34 cellular contexts compared by ENCODE assay signal in the genomic region with DNA sequence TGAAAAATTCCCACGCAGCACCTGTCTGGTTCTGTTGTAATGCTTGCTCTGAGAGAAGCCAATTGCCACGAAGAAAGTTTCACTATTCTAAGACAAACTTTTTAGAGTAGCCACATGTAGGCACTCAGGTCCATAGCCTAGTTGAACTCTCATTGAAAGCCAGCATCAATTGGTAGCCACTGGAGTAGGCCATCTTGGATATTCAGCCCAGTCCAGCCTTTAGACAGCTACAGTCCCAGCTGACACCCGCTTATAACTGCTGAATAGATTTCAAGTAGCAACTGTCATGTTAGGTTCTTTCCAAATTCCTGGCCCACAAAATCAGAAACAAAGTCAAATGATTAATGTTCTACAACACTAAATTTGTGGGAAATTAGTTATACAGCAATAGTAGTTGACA.
"Had no signal": no experiment of that assay in that cellular context is flagged by ENCODE, and none has a peak within 500 bp of the region (broad histone marks: within the 10 kb centered on the region; RNA-seq: fewer than 3 reads in every experiment).

No MANE protein-coding gene starts in this region.

- H3K9ac ChIP-seq: KMS-11 had no signal

- FAIRE-seq: bronchial epithelial cell had no signal

- ATAC-seq: activated CD8-positive, alpha-beta T cell treated with anti-CD3 and anti-CD28 coated beads for 36 hours; activated T-cell treated with anti-CD3 and anti-CD28 coated beads, Interleukin-2, amount 50 U/mL, for 72 hours; activated T-helper 17 cell treated with anti-CD3 and anti-CD28 coated beads, Interleukin-2, amount 50 U/mL, for 72 hours; PC-3; Right ventricle myocardium inferior; SK-N-SH treated with all-trans-retinoic acid at 6 μM for 48 hours had no signal

- DNase-seq: activated CD4-positive, alpha-beta T cell treated with anti-CD3 and anti-CD28 coated beads for 1 hour; activated CD4-positive, alpha-beta T cell treated with anti-CD3 and anti-CD28 coated beads for 48 hours; activated CD4-positive, alpha-beta T cell treated with anti-CD3 and anti-CD28 coated beads, Interleukin-2, amount 50 U/mL, for 4 hours; activated CD4-positive, CD25-positive, alpha-beta regulatory T cell; activated CD8-positive, alpha-beta T cell treated with anti-CD3 and anti-CD28 coated beads for 36 hours; activated effector memory CD4-positive, alpha-beta T cell treated with anti-CD3 and anti-CD28 coated beads, Interleukin-2, amount 50 U/mL, for 16 hours; activated naive CD4-positive, alpha-beta T cell treated with Interleukin-2 at 50 U/mL for 16 hours; activated naive CD8-positive, alpha-beta T cell treated with anti-CD3 and anti-CD28 coated beads, Interleukin-2, amount 10 ng/mL, durations not matched to agents 7 days and 5 days; activated T-cell treated with anti-CD3 and anti-CD28 coated beads, Interleukin-2, amount 50 U/mL, for 1 hour; activated T-cell treated with anti-CD3 and anti-CD28 coated beads, Interleukin-2, amount 50 U/mL, for 72 hours; amygdala; caudate nucleus; cerebellar nuclear complex; NCI-H1105; NCI-H1417 treated with DMSO at 0.1 percent for 48 hours; NCI-H187 treated with DMSO at 0.1 percent for 48 hours; NCI-H2081 treated with DMSO at 0.1 percent for 48 hours; NCI-H226; NCI-H446 treated with DMSO at 0.1 percent for 48 hours; NCI-H524; NCI-H69; NK-92 treated with Interleukin-12 subunit alpha and Interleukin-12 subunit beta, amount 100 ng/mL, for 24 hours; PC-3; SIG-M5; T-helper 1 cell; T-helper 2 cell; T-helper 9 cell; WERI-Rb-1 had no signal

- H3K36me3 ChIP-seq: WERI-Rb-1 had no signal

- H3K27ac ChIP-seq: KMS-11, RWPE1, WERI-Rb-1 had no signal

- H3K4me2 ChIP-seq: KMS-11 had no signal
